1 cellular context compared by ENCODE assay signal in the genomic region with DNA sequence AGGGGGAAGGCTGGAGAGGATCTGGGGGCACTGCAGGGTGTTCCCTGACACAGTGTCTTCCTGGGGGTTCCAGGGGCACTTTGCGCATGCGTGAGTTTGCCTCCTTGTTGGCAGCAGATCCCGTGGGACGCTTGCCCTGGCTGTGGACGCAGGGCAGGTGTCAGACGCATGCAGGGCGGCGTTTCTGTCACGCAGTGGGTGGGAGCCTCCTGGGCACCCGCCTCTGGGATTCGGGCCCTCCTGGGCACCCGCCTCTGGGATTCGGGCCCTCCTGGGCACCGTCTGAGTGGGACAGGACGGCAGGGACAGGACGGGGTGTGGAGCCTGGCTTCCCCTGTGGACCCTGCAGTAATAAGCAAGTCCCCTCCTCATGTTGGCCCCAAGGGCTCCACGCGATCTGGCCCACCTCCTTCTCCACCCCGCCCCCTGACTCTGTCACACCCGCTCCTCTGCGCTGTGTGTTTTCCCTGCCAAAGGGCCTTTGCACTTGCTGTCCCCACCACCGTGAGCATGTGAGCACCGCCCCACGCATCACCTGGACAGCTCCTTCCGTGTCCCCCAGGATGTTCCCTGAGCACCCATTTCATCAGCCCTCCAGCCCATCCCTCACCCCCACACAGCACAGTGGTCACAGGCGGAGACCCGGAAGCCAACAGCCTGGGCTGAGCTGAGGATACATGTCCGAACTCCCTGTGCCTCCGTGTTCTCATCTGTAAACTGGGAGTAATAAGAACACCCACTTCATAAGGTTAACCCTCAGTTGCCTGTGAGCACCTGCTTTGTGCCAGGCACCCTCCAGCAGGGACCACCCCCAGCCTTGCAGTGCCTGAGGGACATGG.
TF ChIP-seq lines count a peak whose summit lies in the region.

No MANE protein-coding gene starts in this region.

TF ChIP-seq in HepG2, 621 proteins besides CTCF, POLR2A, EP300 and RAD21:
- no peak for TF ChIP-seq RFX3 (CRISPR knock-in tag; IDR thresholded peaks at IDR 0.05)
- TF ChIP-seq ZNF629 (CRISPR knock-in tag; conservative IDR thresholded peaks at IDR 0.05), result peak; percentile 78
- TF ChIP-seq SAP130 (CRISPR knock-in tag; IDR thresholded peaks at IDR 0.05; ENCODE audit: low read depth), result no peak
- TF ChIP-seq, protein P1, sequence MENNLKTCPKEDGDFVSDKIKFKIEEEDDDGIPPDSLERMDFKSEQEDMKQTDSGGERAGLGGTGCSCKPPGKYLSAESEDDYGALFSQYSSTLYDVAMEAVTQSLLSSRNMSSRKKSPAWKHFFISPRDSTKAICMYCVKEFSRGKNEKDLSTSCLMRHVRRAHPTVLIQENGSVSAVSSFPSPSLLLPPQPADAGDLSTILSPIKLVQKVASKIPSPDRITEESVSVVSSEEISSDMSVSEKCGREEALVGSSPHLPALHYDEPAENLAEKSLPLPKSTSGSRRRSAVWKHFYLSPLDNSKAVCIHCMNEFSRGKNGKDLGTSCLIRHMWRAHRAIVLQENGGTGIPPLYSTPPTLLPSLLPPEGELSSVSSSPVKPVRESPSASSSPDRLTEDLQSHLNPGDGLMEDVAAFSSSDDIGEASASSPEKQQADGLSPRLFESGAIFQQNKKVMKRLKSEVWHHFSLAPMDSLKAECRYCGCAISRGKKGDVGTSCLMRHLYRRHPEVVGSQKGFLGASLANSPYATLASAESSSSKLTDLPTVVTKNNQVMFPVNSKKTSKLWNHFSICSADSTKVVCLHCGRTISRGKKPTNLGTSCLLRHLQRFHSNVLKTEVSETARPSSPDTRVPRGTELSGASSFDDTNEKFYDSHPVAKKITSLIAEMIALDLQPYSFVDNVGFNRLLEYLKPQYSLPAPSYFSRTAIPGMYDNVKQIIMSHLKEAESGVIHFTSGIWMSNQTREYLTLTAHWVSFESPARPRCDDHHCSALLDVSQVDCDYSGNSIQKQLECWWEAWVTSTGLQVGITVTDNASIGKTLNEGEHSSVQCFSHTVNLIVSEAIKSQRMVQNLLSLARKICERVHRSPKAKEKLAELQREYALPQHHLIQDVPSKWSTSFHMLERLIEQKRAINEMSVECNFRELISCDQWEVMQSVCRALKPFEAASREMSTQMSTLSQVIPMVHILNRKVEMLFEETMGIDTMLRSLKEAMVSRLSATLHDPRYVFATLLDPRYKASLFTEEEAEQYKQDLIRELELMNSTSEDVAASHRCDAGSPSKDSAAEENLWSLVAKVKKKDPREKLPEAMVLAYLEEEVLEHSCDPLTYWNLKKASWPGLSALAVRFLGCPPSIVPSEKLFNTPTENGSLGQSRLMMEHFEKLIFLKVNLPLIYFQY (CRISPR knock-in tag; IDR thresholded peaks at IDR 0.05; ENCODE audit: borderline replicate concordance), result no peak
- no peak for TF ChIP-seq AGO2 (optimal IDR thresholded peaks at IDR 0.05; ENCODE audit: low read depth, low read length)
- TF ChIP-seq ZMYM3 (CRISPR knock-in tag; IDR thresholded peaks at IDR 0.05), result peak; percentile 56
- 0 out of 2 replicates have a peak, but pooled peaks have one; percentile 52 for TF ChIP-seq ADNP (CRISPR knock-in tag; IDR thresholded peaks at IDR 0.05)
